17 cellular contexts compared by ENCODE assay signal in genomic region chr9:20781086-20781485, GRCh38.
"Had no signal": no experiment of that assay in that cellular context is flagged by ENCODE, and none has a peak within 500 bp of the region (broad histone marks: within the 10 kb centered on the region; RNA-seq: fewer than 3 reads in every experiment).

No MANE protein-coding gene starts in this region.

- DNase-seq: activated naive CD4-positive, alpha-beta T cell; activated naive CD8-positive, alpha-beta T cell treated with anti-CD3 and anti-CD28 coated beads, Interleukin-2, amount 10 ng/mL, durations not matched to agents 7 days and 5 days; activated T-cell treated with anti-CD3 and anti-CD28 coated beads for 4 hours; anterior cingulate cortex; cerebellar nuclear complex; effector memory CD4-positive, alpha-beta T cell; gastrocnemius medialis; heart left ventricle; left ventricle myocardium inferior; natural killer cell; nucleus accumbens; posterior cingulate gyrus; stimulated activated CD4-positive, alpha-beta T cell treated with anti-CD3 and anti-CD28 coated beads, Interleukin-2, amount 100 ng/mL, for 48 hours; T-helper 9 cell had no signal

- H3K4me3 ChIP-seq: gastrocnemius medialis, heart left ventricle, left ventricle myocardium inferior had no signal

- FAIRE-seq: keratinocyte had no signal

- H3K27ac ChIP-seq: gastrocnemius medialis, heart left ventricle, left ventricle myocardium inferior had no signal

- H3K4me1 ChIP-seq: left ventricle myocardium inferior had no signal

- H3K9me3 ChIP-seq: gastrocnemius medialis, heart left ventricle, left ventricle myocardium inferior had no signal

- ATAC-seq: activated CD4-positive, CD25-positive, alpha-beta regulatory T cell treated with anti-CD3 and anti-CD28 coated beads, Interleukin-2, amount 50 U/mL, for 24 hours; gastrocnemius medialis; heart left ventricle; natural killer cell; stimulated activated memory B cell treated with anti-CD40 and anti-IgM and Interleukin-4, amounts not matched to agents 10 μg/mL and 1 μg/mL and 100 μg/mL, for 72 hours had no signal

- H3K27me3 ChIP-seq: gastrocnemius medialis, heart left ventricle had no signal
